ENCODE assay signal across 1 cellular context in genomic region chr6:125301435-125302391, GRCh38.
TF ChIP-seq lines count a peak whose summit lies in the region.

Gene HDDC2, minus strand, starts transcription at chr6:125301967. Its CDS starts 35 bp downstream, at chr6:125301932.

TF ChIP-seq in HEK293, 187 proteins besides CTCF, POLR2A, EP300 and RAD21 (continued from another document and continues in another):
- TF ChIP-seq ZNF513 (tag by site-specific recombination; IDR thresholded peaks at IDR 0.05) (peak; percentile 99), ZEB2 (tag by site-specific recombination; IDR thresholded peaks at IDR 0.05) (peak; percentile 83), KLF10 (tag by site-specific recombination; IDR thresholded peaks at IDR 0.05) (no peak), ZNF560 (tag by site-specific recombination; IDR thresholded peaks at IDR 0.05; ENCODE audit: borderline replicate concordance) (no peak), ZNF132 (tag by site-specific recombination; IDR thresholded peaks at IDR 0.05; ENCODE audit: borderline replicate concordance) (no peak), ZNF704 (tag by site-specific recombination; IDR thresholded peaks at IDR 0.05) (no peak), SP2 (tag by site-specific recombination; IDR thresholded peaks at IDR 0.05) (peak; percentile 68; the same call in 1 of the 2 replicates), HOXD13 (CRISPR knock-in tag; IDR thresholded peaks at IDR 0.05; ENCODE audit: borderline replicate concordance) (peak; percentile 70; the same call in 1 of the 2 replicates), PRDM4 (tag by site-specific recombination; IDR thresholded peaks at IDR 0.05) (no peak), ZNF488 (tag by site-specific recombination; IDR thresholded peaks at IDR 0.05) (peak; percentile 46; the same call in 1 of the 2 replicates), BCL11B (tag by site-specific recombination; IDR thresholded peaks at IDR 0.05; ENCODE audit: low read depth) (peak; percentile 9; the same call in 1 of the 2 replicates), PRDM1 (tag by site-specific recombination; IDR thresholded peaks at IDR 0.05) (peak; percentile 67; the same call in 1 of the 2 replicates), IKZF3 (tag by site-specific recombination; IDR thresholded peaks at IDR 0.05) (peak; percentile 4; the same call in 1 of the 2 replicates), ZNF324 (tag by site-specific recombination; IDR thresholded peaks at IDR 0.05) (peak; percentile 74; the same call in 1 of the 2 replicates), ZSCAN5A (tag by site-specific recombination; IDR thresholded peaks at IDR 0.05) (peak; percentile 33; the same call in 1 of the 2 replicates), MYNN (tag by site-specific recombination; IDR thresholded peaks at IDR 0.05; ENCODE audit: borderline replicate concordance) (peak; percentile 58; the same call in 1 of the 2 replicates), PBX3 (CRISPR knock-in tag; IDR thresholded peaks at IDR 0.05) (peak; percentile 81; the same call in 1 of the 2 replicates), ZNF138 (tag by site-specific recombination; IDR thresholded peaks at IDR 0.05; ENCODE audit: borderline replicate concordance) (no peak), ZFP3 (tag by site-specific recombination; IDR thresholded peaks at IDR 0.05; ENCODE audit: low read depth) (peak; percentile 60; the same call in 1 of the 2 replicates), ZNF24 (tag by site-specific recombination; IDR thresholded peaks at IDR 0.05) (peak; percentile 39; the same call in 1 of the 2 replicates), ZBTB20 (tag by site-specific recombination; IDR thresholded peaks at IDR 0.05) (peak; percentile 44; the same call in 1 of the 2 replicates), ZNF629 (tag by site-specific recombination; IDR thresholded peaks at IDR 0.05) (peak; percentile 23; the same call in 1 of the 2 replicates), ZNF660 (tag by site-specific recombination; IDR thresholded peaks at IDR 0.05) (peak; percentile 78), ZNF214 (tag by site-specific recombination; IDR thresholded peaks at IDR 0.05; ENCODE audit: borderline replicate concordance) (no peak), ZNF391 (tag by site-specific recombination; IDR thresholded peaks at IDR 0.05; ENCODE audit: borderline replicate concordance, low read depth) (no peak; the same call in 1 of the 2 replicates), ZNF501 (tag by site-specific recombination; IDR thresholded peaks at IDR 0.05) (peak; percentile 61; the same call in 1 of the 2 replicates), ZNF133 (tag by site-specific recombination; IDR thresholded peaks at IDR 0.05) (no peak), ZNF16 (tag by site-specific recombination; IDR thresholded peaks at IDR 0.05; ENCODE audit: low read depth) (no peak), ZNF121 (tag by site-specific recombination; IDR thresholded peaks at IDR 0.05) (peak; percentile 21; the same call in 1 of the 2 replicates), SETDB1 (IDR thresholded peaks at IDR 0.05; ENCODE audit: insufficient read length, low read length) (no peak), ZXDB (tag by site-specific recombination; IDR thresholded peaks at IDR 0.05) (peak; percentile 63; the same call in 1 of the 2 replicates), YY1 (tag by site-specific recombination; IDR thresholded peaks at IDR 0.05) (peak; percentile 68), ZNF280D (tag by site-specific recombination; IDR thresholded peaks at IDR 0.05) (0 out of 2 replicates have a peak, but pooled peaks have one; percentile 23), ZNF248 (tag by site-specific recombination; IDR thresholded peaks at IDR 0.05) (no peak), SP7 (tag by site-specific recombination; IDR thresholded peaks at IDR 0.05) (peak; percentile 69), ZNF112 (tag by site-specific recombination; IDR thresholded peaks at IDR 0.05) (no peak), EGR2 (tag by site-specific recombination; IDR thresholded peaks at IDR 0.05; ENCODE audit: low read depth) (peak; percentile 98), PATZ1 (tag by site-specific recombination; IDR thresholded peaks at IDR 0.05) (peak; percentile 96), ZFHX2 (tag by site-specific recombination; conservative IDR thresholded peaks at IDR 0.05) (peak; percentile 94), GLI4 (tag by site-specific recombination; IDR thresholded peaks at IDR 0.05) (peak; percentile 57; the same call in 1 of the 2 replicates), ZNF558 (tag by site-specific recombination; IDR thresholded peaks at IDR 0.05) (peak; percentile 35; the same call in 1 of the 2 replicates), ZSCAN18 (tag by site-specific recombination; IDR thresholded peaks at IDR 0.05) (peak; percentile 79; the same call in 1 of the 2 replicates), ZNF311 (tag by site-specific recombination; IDR thresholded peaks at IDR 0.05; ENCODE audit: borderline replicate concordance) (no peak), ZNF398 (tag by site-specific recombination; IDR thresholded peaks at IDR 0.05) (peak; percentile 99)
